10 cellular contexts compared by ENCODE assay signal in genomic region chr9:91532325-91532724, GRCh38.
"Had no signal": no experiment of that assay in that cellular context is flagged by ENCODE, and none has a peak within 500 bp of the region (broad histone marks: within the 10 kb centered on the region; RNA-seq: fewer than 3 reads in every experiment).

No MANE protein-coding gene starts in this region.

- H3K4me1 ChIP-seq: testis had no signal

- ATAC-seq: stimulated activated naive CD8-positive, alpha-beta T cell treated with anti-CD3 and anti-CD28 coated beads, Interleukin-15, amount 100 ng/mL, for 72 hours had no signal

- H3K9me3 ChIP-seq: testis had no signal

- H3K27me3 ChIP-seq: testis had no signal

- H3K27ac ChIP-seq: testis had no signal

- H3K4me3 ChIP-seq: testis had no signal

- DNase-seq: activated B cell treated with CpG ODN at 0.5 μM for 24 hours; activated CD4-positive, alpha-beta T cell treated with anti-CD3 and anti-CD28 coated beads, Interleukin-2, amount 10 ng/mL, durations not matched to agents 7 days and 5 days; activated CD8-positive, alpha-beta memory T cell treated with anti-CD3 and anti-CD28 coated beads for 24 hours; activated naive CD4-positive, alpha-beta T cell treated with anti-CD3 and anti-CD28 coated beads, Interleukin-2, amount 50 U/mL, for 16 hours; amniotic stem cell; hypothalamus; kidney glomerular epithelial cell; stimulated activated CD4-positive, alpha-beta T cell treated with anti-CD3 and anti-CD28 coated beads, Interleukin-4, amount 100 ng/mL, for 4 hours; stimulated activated naive CD8-positive, alpha-beta T cell treated with anti-CD3 and anti-CD28 coated beads, Interleukin-15, amount 100 ng/mL, for 72 hours had no signal
